ENCODE assay signal across 8 cellular contexts in genomic region chr19:13732337-13732736, GRCh38. TPM values are rescaled to one million over a fixed set of nuclear protein-coding genes. Genes with fewer than 3 reads are reported as not detected.
DNase-seq lines count a peak whose midpoint lies in the region; ATAC-seq, FAIRE-seq and TF ChIP-seq lines count a peak whose summit lies in the region.

No MANE protein-coding gene starts in this region.

- TF ChIP-seq CTCF in activated B cell treated with CpG ODN at 0.5 μM for 24 hours (IDR thresholded peaks at IDR 0.05) (no peak), foreskin fibroblast (IDR thresholded peaks at IDR 0.05; ENCODE audit: low read depth, low read length) (no peak), D721Med (IDR thresholded peaks at IDR 0.05; ENCODE audit: insufficient read depth, missing control alignments) (no peak)

- no peaks in the 10 kb centered on the region for H3K27me3 Mint-ChIP-seq in activated T-cell treated with anti-CD3 and anti-CD28 coated beads, Interleukin-2, amount 50 U/mL, for 24 hours
- H3K27me3 Mint-ChIP-seq in activated B cell treated with CpG ODN at 0.5 μM for 24 hours = no peaks in the 10 kb centered on the region
- no peaks in the 10 kb centered on the region for H3K27me3 Mint-ChIP-seq in stimulated activated naive B cell treated with anti-CD40 and anti-IgM and Interleukin-4, amounts not matched to agents 10 μg/mL and 1 μg/mL and 100 μg/mL, for 72 hours

- CTCF ChIA-PET in activated B cell treated with CpG ODN at 0.5 μM for 24 hours (lab: Charles Lee) = interaction anchor here (1.4 to 1.6 kb wide), 2 partner anchors 130 to 143 kb away, joined by 6 read pairs; no protein-coding TSS in a partner anchor

- POLR2A ChIA-PET in activated B cell treated with CpG ODN at 0.5 μM for 24 hours (lab: Charles Lee) = interaction anchor here (0.7 to 2.1 kb wide), 6 partner anchors 14 to 613 kb away, joined by 5 to 34 read pairs (median 8); a partner anchor contains a TSS

- no peak for FAIRE-seq in D721Med (lab: Jason Lieb, UNC)

- peak overlapping the region; percentile 68 to 84 for H3K4me3 ChIP-seq in foreskin fibroblast (ENCODE audit: low read depth in 1 of 2, low read length in 2 of 2)

- peaks cover 6% of the 10 kb centered on the region for H3K36me3 Mint-ChIP-seq in activated T-cell treated with anti-CD3 and anti-CD28 coated beads, Interleukin-2, amount 50 U/mL, for 24 hours (ENCODE audit: low read depth)
- no peaks in the 10 kb centered on the region for H3K36me3 Mint-ChIP-seq in activated B cell treated with CpG ODN at 0.5 μM for 24 hours (ENCODE audit: low read depth)
- peaks cover 4 to 6% of the 10 kb centered on the region in 2 donors for H3K36me3 Mint-ChIP-seq in stimulated activated naive B cell treated with anti-CD40 and anti-IgM and Interleukin-4, amounts not matched to agents 10 μg/mL and 1 μg/mL and 100 μg/mL, for 72 hours

- ATAC-seq in activated B cell treated with CpG ODN at 0.5 μM for 24 hours (ENCODE audit: low read depth) = no peak
- ATAC-seq in stimulated activated naive B cell treated with anti-CD40 and anti-IgM and Interleukin-4, amounts not matched to agents 10 μg/mL and 1 μg/mL and 100 μg/mL, for 72 hours (replicated peaks) = no peak
- ATAC-seq in GM21619 (IDR thresholded peaks at IDR 0.05; ENCODE audit: unreplicated experiment) = no peak

- H3K9me3 Mint-ChIP-seq in activated T-cell treated with anti-CD3 and anti-CD28 coated beads, Interleukin-2, amount 50 U/mL, for 24 hours = no peaks in the 10 kb centered on the region
- no peaks in the 10 kb centered on the region for H3K9me3 Mint-ChIP-seq in activated B cell treated with CpG ODN at 0.5 μM for 24 hours
- H3K9me3 Mint-ChIP-seq in stimulated activated naive B cell treated with anti-CD40 and anti-IgM and Interleukin-4, amounts not matched to agents 10 μg/mL and 1 μg/mL and 100 μg/mL, for 72 hours = no peaks in the 10 kb centered on the region

- peak overlapping the region; percentile 98 for H3K27ac Mint-ChIP-seq in activated T-cell treated with anti-CD3 and anti-CD28 coated beads, Interleukin-2, amount 50 U/mL, for 24 hours
- H3K27ac Mint-ChIP-seq in activated B cell treated with CpG ODN at 0.5 μM for 24 hours = no peak overlapping the region
- peak overlapping the region; percentile 75 for H3K27ac Mint-ChIP-seq in stimulated activated naive B cell treated with anti-CD40 and anti-IgM and Interleukin-4, amounts not matched to agents 10 μg/mL and 1 μg/mL and 100 μg/mL, for 72 hours

- no peak for DNase-seq in activated T-cell treated with anti-CD3 and anti-CD28 coated beads, Interleukin-2, amount 50 U/mL, for 24 hours
- no peak for DNase-seq in activated T-cell treated with anti-CD3 and anti-CD28 coated beads, Interleukin-2, amount 50 U/mL, for 48 hours
- no peak for DNase-seq in activated B cell treated with CpG ODN at 0.5 μM for 24 hours
- no peak for DNase-seq in foreskin fibroblast
- no peak for DNase-seq in stimulated activated naive B cell treated with anti-CD40 and anti-IgM and Interleukin-4, amounts not matched to agents 10 μg/mL and 1 μg/mL and 100 μg/mL, for 72 hours
- DNase-seq in D721Med (ENCODE audit: insufficient read length, low spot score) = no peak
- no peak for DNase-seq in ecto neural progenitor cell (ENCODE audit: low spot score)

- intact Hi-C loops in activated B cell treated with CpG ODN at 0.5 μM for 24 hours (cut with micrococcal nuclease) = loop anchor here (5.0 kb wide), 2 partner anchors 115 to 130 kb away; no protein-coding TSS in a partner anchor

- peak overlapping the region; percentile 80 for H3K4me3 Mint-ChIP-seq in activated T-cell treated with anti-CD3 and anti-CD28 coated beads, Interleukin-2, amount 50 U/mL, for 24 hours
- H3K4me3 Mint-ChIP-seq in activated B cell treated with CpG ODN at 0.5 μM for 24 hours = peak overlapping the region; percentile 90
- H3K4me3 Mint-ChIP-seq in stimulated activated naive B cell treated with anti-CD40 and anti-IgM and Interleukin-4, amounts not matched to agents 10 μg/mL and 1 μg/mL and 100 μg/mL, for 72 hours = peak overlapping the region; percentile 87 to 92

- H3K4me1 Mint-ChIP-seq in activated T-cell treated with anti-CD3 and anti-CD28 coated beads, Interleukin-2, amount 50 U/mL, for 24 hours (ENCODE audit: low read depth) = peaks cover 25% of the 10 kb centered on the region
- H3K4me1 Mint-ChIP-seq in activated B cell treated with CpG ODN at 0.5 μM for 24 hours = peaks cover 21% of the 10 kb centered on the region
- H3K4me1 Mint-ChIP-seq in stimulated activated naive B cell treated with anti-CD40 and anti-IgM and Interleukin-4, amounts not matched to agents 10 μg/mL and 1 μg/mL and 100 μg/mL, for 72 hours = peaks cover 13 to 22% of the 10 kb centered on the region in 2 donors

RNA-seq across cellular contexts. Expression of gene MRI1, which starts 32.0 kb away (rescaled TPM):
- total RNA-seq in activated B cell treated with CpG ODN at 0.5 μM for 24 hours = 32.5 and 37.5 TPM in 2 replicates

RNA-seq across cellular contexts. Expression of gene C19orf53, which starts 41.9 kb away (rescaled TPM):
- total RNA-seq in activated B cell treated with CpG ODN at 0.5 μM for 24 hours = 74.9 and 76.1 TPM in 2 replicates
